In the genomic region with DNA sequence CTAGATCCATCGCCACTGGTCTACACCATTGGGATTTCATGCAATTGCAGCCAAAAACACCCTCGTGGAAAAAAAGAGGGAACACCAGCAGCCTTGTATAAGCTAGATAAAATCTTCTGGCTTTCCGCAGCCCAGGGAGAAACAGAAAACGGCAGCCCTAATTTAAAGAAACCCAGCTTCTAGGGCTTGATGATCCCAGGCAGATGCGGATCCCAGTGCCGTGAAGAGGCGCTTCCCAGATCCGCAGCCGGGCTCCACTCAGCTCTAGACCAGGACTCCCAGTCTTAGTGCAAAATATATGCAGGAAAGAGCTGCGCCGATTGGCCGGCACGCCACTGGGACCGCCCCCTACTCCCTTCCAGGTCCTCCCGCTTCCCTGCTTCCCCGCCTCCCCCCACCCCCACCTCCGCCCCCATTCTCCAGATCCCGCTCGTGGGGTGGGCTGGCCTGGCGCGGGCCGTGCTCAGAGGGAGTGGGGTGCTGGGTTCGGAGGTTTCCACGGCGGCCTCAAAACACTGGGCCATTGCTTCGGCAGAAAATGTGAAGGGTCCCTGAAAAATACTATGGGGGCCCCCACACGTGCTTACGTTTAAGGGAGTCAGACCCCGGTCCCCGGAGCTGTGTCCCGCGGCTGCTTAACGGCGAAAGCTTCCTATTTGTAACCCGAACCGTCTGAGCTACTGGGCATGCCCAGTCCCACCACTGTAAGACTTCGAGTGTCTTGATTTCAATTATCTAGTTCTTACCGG, we compare ENCODE assay signal across 8 cellular contexts.
DNase-seq lines count a peak whose midpoint lies in the region; ATAC-seq and TF ChIP-seq lines count a peak whose summit lies in the region.

No MANE protein-coding gene starts in this region.

- H3K27me3 ChIP-seq in MG63 (no peaks in the 10 kb centered on the region), foreskin keratinocyte (no peaks in the 10 kb centered on the region), subcutaneous abdominal adipose tissue (ENCODE audit: control insufficient read depth in 5 of 5, insufficient read depth in 4 of 5, low read length in 5 of 5) (no peaks in the 10 kb centered on the region)

- H3K27me3 Mint-ChIP-seq in activated naive CD4-positive, alpha-beta T cell treated with anti-CD3 and anti-CD28 coated beads, Interleukin-2, amount 50 U/mL, for 24 hours: peaks cover 13% of the 10 kb centered on the region
- peaks cover 0 to 8% (median 0%) of the 10 kb centered on the region in 5 donors for H3K27me3 Mint-ChIP-seq in naive thymus-derived CD8-positive, alpha-beta T cell

- H3K36me3 Mint-ChIP-seq in activated naive CD4-positive, alpha-beta T cell treated with anti-CD3 and anti-CD28 coated beads, Interleukin-2, amount 50 U/mL, for 24 hours: no peaks in the 10 kb centered on the region
- peaks cover 0 to 15% (median 8%) of the 10 kb centered on the region in 3 donors for H3K36me3 Mint-ChIP-seq in naive thymus-derived CD8-positive, alpha-beta T cell

- no peak for TF ChIP-seq CTCF in foreskin keratinocyte (conservative IDR thresholded peaks at IDR 0.05)

- H3K4me1 ChIP-seq in foreskin keratinocyte (peaks cover 7% of the 10 kb centered on the region), subcutaneous abdominal adipose tissue (ENCODE audit: control insufficient read depth in 5 of 5, insufficient read depth in 5 of 5, low read length in 5 of 5) (peaks cover 5 to 40% (median 32%) of the 10 kb centered on the region in 5 donors)

- H3K27ac ChIP-seq in foreskin keratinocyte (peak overlapping the region; percentile 91), subcutaneous abdominal adipose tissue (ENCODE audit: low read depth, low read length) (peak overlapping the region; percentile 89)

- TF ChIP-seq POLR2A in Raji (IDR thresholded peaks at IDR 0.05; ENCODE audit: insufficient read depth, low read depth, low read length): peak; percentile 53

- POLR2A ChIA-PET in naive thymus-derived CD8-positive, alpha-beta T cell (lab: Charles Lee): interaction anchor here (0.8 to 1.4 kb wide), 2 partner anchors 162 to 246 kb away, joined by 3 to 4 read pairs; no protein-coding TSS in a partner anchor

- H3K9ac ChIP-seq in subcutaneous abdominal adipose tissue (ENCODE audit: low read length in 5 of 5): peak overlapping the region; percentile 77 to 88 (median 87)

- H3K36me3 ChIP-seq in MG63 (peaks cover 30% of the 10 kb centered on the region), subcutaneous abdominal adipose tissue (ENCODE audit: control insufficient read depth in 5 of 5, insufficient read depth in 5 of 5, low read length in 5 of 5) (peaks cover 5 to 16% (median 14%) of the 10 kb centered on the region in 5 donors)

- peak overlapping the region; percentile 86 for H3K4me3 Mint-ChIP-seq in activated naive CD4-positive, alpha-beta T cell treated with anti-CD3 and anti-CD28 coated beads, Interleukin-2, amount 50 U/mL, for 24 hours
- peak overlapping the region; percentile 79 to 92 (median 90) for H3K4me3 Mint-ChIP-seq in naive thymus-derived CD8-positive, alpha-beta T cell

- ATAC-seq in foreskin keratinocyte: peak; percentile 85
- peak; percentile 38 to 48 for ATAC-seq in naive thymus-derived CD8-positive, alpha-beta T cell
- no peak for ATAC-seq in HG03378 (IDR thresholded peaks at IDR 0.05; ENCODE audit: unreplicated experiment)

- H3K4me3 ChIP-seq in MG63: peak overlapping the region; percentile 71
- H3K4me3 ChIP-seq in subcutaneous abdominal adipose tissue (ENCODE audit: low read depth in 1 of 5, low read length in 5 of 5): peak overlapping the region; percentile 80 to 93 (median 87)

- H3K27ac Mint-ChIP-seq in activated naive CD4-positive, alpha-beta T cell treated with anti-CD3 and anti-CD28 coated beads, Interleukin-2, amount 50 U/mL, for 24 hours: no peak overlapping the region
- peak overlapping the region in 8 of 10 donors; percentile 61 to 89 (median 86) for H3K27ac Mint-ChIP-seq in naive thymus-derived CD8-positive, alpha-beta T cell

- peaks cover 34% of the 10 kb centered on the region for H3K4me1 Mint-ChIP-seq in activated naive CD4-positive, alpha-beta T cell treated with anti-CD3 and anti-CD28 coated beads, Interleukin-2, amount 50 U/mL, for 24 hours
- peaks cover 11 to 38% (median 31%) of the 10 kb centered on the region in 4 donors for H3K4me1 Mint-ChIP-seq in naive thymus-derived CD8-positive, alpha-beta T cell

- H3K9me3 ChIP-seq in MG63 (no peaks in the 10 kb centered on the region), subcutaneous abdominal adipose tissue (ENCODE audit: control insufficient read depth in 5 of 5, low read length in 5 of 5) (no peaks in the 10 kb centered on the region)

- peak; percentile 79 for DNase-seq in DMS114 treated with DMSO at 0.1 percent for 48 hours (lab: John Stamatoyannopoulos, UW; ENCODE audit: unreplicated experiment)
- DNase-seq in MG63: peak; percentile 95
- peak; percentile 75 to 87 for DNase-seq in foreskin keratinocyte
- peak; percentile 27 to 67 (median 37) for DNase-seq in naive thymus-derived CD8-positive, alpha-beta T cell

- H3K9me3 Mint-ChIP-seq in activated naive CD4-positive, alpha-beta T cell treated with anti-CD3 and anti-CD28 coated beads, Interleukin-2, amount 50 U/mL, for 24 hours: no peaks in the 10 kb centered on the region
- H3K9me3 Mint-ChIP-seq in naive thymus-derived CD8-positive, alpha-beta T cell: no peaks in the 10 kb centered on the region

Comparison
In these comparisons a context has a peak if more than half of its experiments do, and no peak if none do; other contexts are left out.
1. DNase-seq: peak in every context shown above with its lines; median percentile 95 in MG63; 81 in foreskin keratinocyte; 79 in DMS114 treated with DMSO at 0.1 percent for 48 hours; 37 in naive thymus-derived CD8-positive, alpha-beta T cell.